ENCODE assay signal across 1 cellular context in the genomic region with DNA sequence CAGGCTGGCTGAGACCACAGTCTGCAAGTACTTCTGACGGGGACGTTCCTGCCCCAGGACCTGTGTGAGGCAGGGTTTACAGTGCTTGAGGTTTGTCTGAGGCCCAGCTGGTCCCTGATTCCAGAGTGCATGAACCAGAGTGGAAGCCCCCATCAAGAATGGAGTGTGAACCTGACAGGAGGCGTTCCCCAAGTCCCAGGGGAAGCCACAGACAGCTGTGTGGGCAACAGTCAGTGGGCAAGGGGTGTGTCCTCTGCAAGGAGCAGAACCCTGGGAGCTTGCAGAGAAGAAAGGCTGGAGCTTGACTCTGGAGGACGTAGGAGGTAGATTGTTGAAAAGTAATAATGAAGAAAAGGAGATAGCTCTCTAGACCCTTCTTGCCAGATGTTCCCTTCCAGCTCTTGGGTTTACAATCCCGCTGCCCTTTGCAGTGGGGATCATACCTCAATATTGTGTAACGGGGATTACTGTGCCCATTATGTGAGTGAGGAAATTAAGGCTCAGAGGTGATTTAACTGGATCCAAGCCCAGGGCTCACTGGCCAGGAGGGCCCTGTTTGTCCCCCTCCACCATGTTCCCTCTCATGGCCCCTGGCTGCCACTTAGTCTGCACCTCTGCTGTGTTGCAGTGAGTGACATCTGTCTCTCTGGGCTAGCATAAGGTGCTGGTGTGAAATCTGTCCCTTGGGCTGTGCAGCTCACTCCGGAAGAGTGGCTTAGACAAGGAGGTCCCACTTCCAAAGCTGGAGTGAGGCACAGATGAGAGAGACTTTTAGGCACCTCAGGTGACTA.
TF ChIP-seq lines count a peak whose summit lies in the region.

No MANE protein-coding gene starts in this region.

TF ChIP-seq in HepG2, 621 proteins besides CTCF, POLR2A, EP300 and RAD21:
- TF ChIP-seq POLR2AphosphoS5 (IDR thresholded peaks at IDR 0.05; ENCODE audit: low read depth, low read length) (peak; percentile 29; the same call in 1 of the 2 replicates), EEA1 (CRISPR knock-in tag; IDR thresholded peaks at IDR 0.05; ENCODE audit: borderline replicate concordance) (no peak), TCF7L2 (IDR thresholded peaks at IDR 0.05; ENCODE audit: low read depth, low read length) (no peak), ZSCAN31 (CRISPR knock-in tag; IDR thresholded peaks at IDR 0.05; ENCODE audit: low read depth) (no peak), ZNF768 (CRISPR knock-in tag; IDR thresholded peaks at IDR 0.05) (peak; percentile 71), RBFOX2 (IDR thresholded peaks at IDR 0.05; ENCODE audit: low read depth, low read length) (peak; percentile 56; the same call in 1 of the 2 replicates)
- TF ChIP-seq, protein P1, sequence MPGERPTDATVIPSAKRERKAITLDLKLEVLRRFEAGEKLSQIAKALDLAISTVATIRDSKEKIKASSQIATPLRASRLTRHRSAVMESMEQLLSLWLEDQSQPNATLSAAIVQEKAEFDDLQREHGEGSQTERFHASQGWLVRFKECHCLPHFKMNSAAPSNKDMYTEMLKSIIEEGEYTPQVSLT (CRISPR knock-in tag; IDR thresholded peaks at IDR 0.05; ENCODE audit: borderline replicate concordance, low read depth): no peak
- TF ChIP-seq, protein P2, sequence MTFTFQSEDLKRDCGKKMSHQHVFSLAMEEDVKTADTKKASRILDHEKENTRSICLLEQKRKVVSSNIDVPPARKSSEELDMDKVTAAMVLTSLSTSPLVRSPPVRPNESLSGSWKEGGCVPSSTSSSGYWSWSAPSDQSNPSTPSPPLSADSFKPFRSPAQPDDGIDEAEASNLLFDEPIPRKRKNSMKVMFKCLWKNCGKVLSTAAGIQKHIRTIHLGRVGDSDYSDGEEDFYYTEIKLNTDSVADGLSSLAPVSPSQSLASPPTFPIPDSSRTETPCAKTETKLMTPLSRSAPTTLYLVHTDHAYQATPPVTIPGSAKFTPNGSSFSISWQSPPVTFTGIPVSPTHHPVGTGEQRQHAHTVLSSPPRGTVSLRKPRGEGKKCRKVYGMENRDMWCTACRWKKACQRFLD (CRISPR knock-in tag; IDR thresholded peaks at IDR 0.05; ENCODE audit: borderline replicate concordance): no peak
